1 cellular context compared by ENCODE assay signal in the genomic region with DNA sequence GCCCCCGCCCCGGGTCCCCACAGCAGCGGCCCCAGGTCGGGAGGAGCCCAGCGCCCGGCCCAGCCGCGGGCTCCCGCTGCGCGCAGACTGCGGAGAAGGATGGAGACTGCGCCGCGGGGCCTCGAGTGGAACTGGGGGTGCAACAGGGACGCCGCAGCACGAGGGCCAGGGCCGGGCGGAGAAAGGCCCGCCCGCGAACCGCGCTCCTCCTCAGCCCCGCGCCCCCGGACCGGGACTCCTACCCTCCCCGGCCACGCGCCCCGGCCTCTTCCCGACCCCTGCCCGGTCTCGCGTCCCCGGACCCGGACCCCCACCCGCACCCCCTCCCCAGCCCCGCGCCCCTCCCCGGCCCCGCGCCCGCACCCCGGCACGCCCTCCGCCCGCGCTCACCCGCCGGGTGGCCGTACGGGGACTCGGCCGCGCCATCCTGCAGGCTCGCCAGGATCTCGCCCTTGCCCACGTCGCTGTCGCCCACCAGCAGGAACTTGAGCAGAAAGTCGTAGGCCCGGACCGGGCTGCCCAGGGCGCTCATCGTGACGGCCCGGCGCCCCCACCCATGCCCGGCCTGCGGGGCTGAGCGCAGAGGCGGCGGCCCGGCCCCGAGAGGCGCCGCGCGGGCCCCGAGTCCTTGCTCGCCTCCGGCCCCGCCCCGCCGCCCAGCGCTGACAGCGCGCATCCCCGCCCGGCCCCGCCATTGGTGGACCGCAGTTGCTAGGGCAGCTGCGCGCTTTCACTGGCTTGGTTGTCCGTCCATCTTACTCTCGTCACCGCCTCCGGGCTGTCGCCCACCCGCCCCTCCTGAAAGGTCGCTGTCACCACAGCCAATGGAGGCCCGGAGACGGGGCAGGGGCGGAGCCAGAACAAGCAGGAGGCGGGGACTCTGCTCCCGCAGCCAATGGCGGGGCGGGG.
A peak's percentile ranks its signal among the peaks of the same experiment; 100 is the strongest.
TF ChIP-seq lines count a peak whose summit lies in the region.

A gene with protein sequence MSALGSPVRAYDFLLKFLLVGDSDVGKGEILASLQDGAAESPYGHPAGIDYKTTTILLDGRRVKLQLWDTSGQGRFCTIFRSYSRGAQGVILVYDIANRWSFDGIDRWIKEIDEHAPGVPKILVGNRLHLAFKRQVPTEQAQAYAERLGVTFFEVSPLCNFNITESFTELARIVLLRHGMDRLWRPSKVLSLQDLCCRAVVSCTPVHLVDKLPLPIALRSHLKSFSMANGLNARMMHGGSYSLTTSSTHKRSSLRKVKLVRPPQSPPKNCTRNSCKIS (minus strand): TSS at position 634 of the 909 bp plus-strand sequence. CDS start 102 bp downstream, at position 532.

TF ChIP-seq in K562, 482 proteins besides CTCF, POLR2A, EP300 and RAD21 (continued from another document and continues in another):
- TF ChIP-seq, protein P1, sequence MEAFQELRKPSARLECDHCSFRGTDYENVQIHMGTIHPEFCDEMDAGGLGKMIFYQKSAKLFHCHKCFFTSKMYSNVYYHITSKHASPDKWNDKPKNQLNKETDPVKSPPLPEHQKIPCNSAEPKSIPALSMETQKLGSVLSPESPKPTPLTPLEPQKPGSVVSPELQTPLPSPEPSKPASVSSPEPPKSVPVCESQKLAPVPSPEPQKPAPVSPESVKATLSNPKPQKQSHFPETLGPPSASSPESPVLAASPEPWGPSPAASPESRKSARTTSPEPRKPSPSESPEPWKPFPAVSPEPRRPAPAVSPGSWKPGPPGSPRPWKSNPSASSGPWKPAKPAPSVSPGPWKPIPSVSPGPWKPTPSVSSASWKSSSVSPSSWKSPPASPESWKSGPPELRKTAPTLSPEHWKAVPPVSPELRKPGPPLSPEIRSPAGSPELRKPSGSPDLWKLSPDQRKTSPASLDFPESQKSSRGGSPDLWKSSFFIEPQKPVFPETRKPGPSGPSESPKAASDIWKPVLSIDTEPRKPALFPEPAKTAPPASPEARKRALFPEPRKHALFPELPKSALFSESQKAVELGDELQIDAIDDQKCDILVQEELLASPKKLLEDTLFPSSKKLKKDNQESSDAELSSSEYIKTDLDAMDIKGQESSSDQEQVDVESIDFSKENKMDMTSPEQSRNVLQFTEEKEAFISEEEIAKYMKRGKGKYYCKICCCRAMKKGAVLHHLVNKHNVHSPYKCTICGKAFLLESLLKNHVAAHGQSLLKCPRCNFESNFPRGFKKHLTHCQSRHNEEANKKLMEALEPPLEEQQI (IDR thresholded peaks at IDR 0.05): no peak
- TF ChIP-seq JUND (IDR thresholded peaks at IDR 0.05; ENCODE audit: borderline replicate concordance, low read depth, low read length) (0 out of 2 replicates have a peak, but pooled peaks have one; percentile 6), JUND (tag; IDR thresholded peaks at IDR 0.05; ENCODE audit: borderline replicate concordance, low read depth, low read length) (no peak), ATF1 (CRISPR knock-in tag; IDR thresholded peaks at IDR 0.05) (peak; percentile 52), ATF1 (tag; IDR thresholded peaks at IDR 0.05) (peak; percentile 32; the same call in 1 of the 2 replicates), NRF1 (conservative IDR thresholded peaks at IDR 0.05 in 1 of 2, IDR thresholded peaks at IDR 0.05 in 1 of 2) (peak; percentile 52 to 57; a peak in 2 of 4 replicates), PHF8 (IDR thresholded peaks at IDR 0.05; ENCODE audit: borderline replicate concordance, low read length) (peak; percentile 59; the same call in 1 of the 2 replicates), GATAD2B (IDR thresholded peaks at IDR 0.05; ENCODE audit: borderline replicate concordance) (peak; percentile 40; the same call in 1 of the 2 replicates), MEIS2 (IDR thresholded peaks at IDR 0.05; ENCODE audit: partially characterized antibody) (peak; percentile 85), KAT2B (IDR thresholded peaks at IDR 0.05; ENCODE audit: low read depth, low read length) (no peak), LARP7 (IDR thresholded peaks at IDR 0.05) (no peak), HNRNPLL (IDR thresholded peaks at IDR 0.05; ENCODE audit: low read depth, low read length, poor library complexity, severe bottlenecking) (peak; percentile 95), CTBP1 (IDR thresholded peaks at IDR 0.05; ENCODE audit: borderline replicate concordance) (peak; percentile 30; the same call in 1 of the 2 replicates), NR2C2 (CRISPR knock-in tag; IDR thresholded peaks at IDR 0.05) (no peak), NR2C2 (tag; IDR thresholded peaks at IDR 0.05) (peak; percentile 71; the same call in 1 of the 2 replicates), TEAD1 (CRISPR knock-in tag; IDR thresholded peaks at IDR 0.05) (no peak), ZNF695 (CRISPR knock-in tag; IDR thresholded peaks at IDR 0.05) (no peak), YY1 (IDR thresholded peaks at IDR 0.05; ENCODE audit: borderline replicate concordance in 1 of 3, control insufficient read depth in 1 of 3, extremely low read depth in 1 of 3, insufficient read depth in 3 of 3, insufficient read length in 1 of 3, insufficient replicate concordance in 2 of 3, low read depth in 1 of 3, low read length in 2 of 3) (peak in 1 of 3 experiments; percentile 25), CREB1 (IDR thresholded peaks at IDR 0.05) (peak; percentile 81), CREB1 (CRISPR knock-in tag; IDR thresholded peaks at IDR 0.05) (peak; percentile 86), RB1 (IDR thresholded peaks at IDR 0.05; ENCODE audit: low read depth) (peak; percentile 82), POLR2H (tag; IDR thresholded peaks at IDR 0.05; ENCODE audit: low read depth) (no peak), NFYB (IDR thresholded peaks at IDR 0.05; ENCODE audit: extremely low read depth, insufficient read length) (peak; percentile 86), ASH1L (IDR thresholded peaks at IDR 0.05; ENCODE audit: borderline replicate concordance, low read depth, partially characterized antibody) (peak; percentile 86), U2AF1 (optimal IDR thresholded peaks at IDR 0.05; ENCODE audit: low read depth, low read length) (no peak), ZNF140 (CRISPR knock-in tag; IDR thresholded peaks at IDR 0.05) (no peak), ZNF224 (CRISPR knock-in tag; IDR thresholded peaks at IDR 0.05) (no peak), L3MBTL2 (IDR thresholded peaks at IDR 0.05) (peak; percentile 81; the same call in 1 of the 2 replicates), RFX1 (IDR thresholded peaks at IDR 0.05) (peak; percentile 87), CXXC5 (CRISPR knock-in tag; IDR thresholded peaks at IDR 0.05) (peak; percentile 84), ZFX (CRISPR knock-in tag; IDR thresholded peaks at IDR 0.05) (peak; percentile 48; the same call in 1 of the 2 replicates)
- TF ChIP-seq, protein P2, sequence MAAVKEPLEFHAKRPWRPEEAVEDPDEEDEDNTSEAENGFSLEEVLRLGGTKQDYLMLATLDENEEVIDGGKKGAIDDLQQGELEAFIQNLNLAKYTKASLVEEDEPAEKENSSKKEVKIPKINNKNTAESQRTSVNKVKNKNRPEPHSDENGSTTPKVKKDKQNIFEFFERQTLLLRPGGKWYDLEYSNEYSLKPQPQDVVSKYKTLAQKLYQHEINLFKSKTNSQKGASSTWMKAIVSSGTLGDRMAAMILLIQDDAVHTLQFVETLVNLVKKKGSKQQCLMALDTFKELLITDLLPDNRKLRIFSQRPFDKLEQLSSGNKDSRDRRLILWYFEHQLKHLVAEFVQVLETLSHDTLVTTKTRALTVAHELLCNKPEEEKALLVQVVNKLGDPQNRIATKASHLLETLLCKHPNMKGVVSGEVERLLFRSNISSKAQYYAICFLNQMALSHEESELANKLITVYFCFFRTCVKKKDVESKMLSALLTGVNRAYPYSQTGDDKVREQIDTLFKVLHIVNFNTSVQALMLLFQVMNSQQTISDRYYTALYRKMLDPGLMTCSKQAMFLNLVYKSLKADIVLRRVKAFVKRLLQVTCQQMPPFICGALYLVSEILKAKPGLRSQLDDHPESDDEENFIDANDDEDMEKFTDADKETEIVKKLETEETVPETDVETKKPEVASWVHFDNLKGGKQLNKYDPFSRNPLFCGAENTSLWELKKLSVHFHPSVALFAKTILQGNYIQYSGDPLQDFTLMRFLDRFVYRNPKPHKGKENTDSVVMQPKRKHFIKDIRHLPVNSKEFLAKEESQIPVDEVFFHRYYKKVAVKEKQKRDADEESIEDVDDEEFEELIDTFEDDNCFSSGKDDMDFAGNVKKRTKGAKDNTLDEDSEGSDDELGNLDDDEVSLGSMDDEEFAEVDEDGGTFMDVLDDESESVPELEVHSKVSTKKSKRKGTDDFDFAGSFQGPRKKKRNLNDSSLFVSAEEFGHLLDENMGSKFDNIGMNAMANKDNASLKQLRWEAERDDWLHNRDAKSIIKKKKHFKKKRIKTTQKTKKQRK (IDR thresholded peaks at IDR 0.05; ENCODE audit: borderline replicate concordance, low read depth, low read length): peak; percentile 63; the same call in 1 of the 2 replicates
- TF ChIP-seq, protein P3, sequence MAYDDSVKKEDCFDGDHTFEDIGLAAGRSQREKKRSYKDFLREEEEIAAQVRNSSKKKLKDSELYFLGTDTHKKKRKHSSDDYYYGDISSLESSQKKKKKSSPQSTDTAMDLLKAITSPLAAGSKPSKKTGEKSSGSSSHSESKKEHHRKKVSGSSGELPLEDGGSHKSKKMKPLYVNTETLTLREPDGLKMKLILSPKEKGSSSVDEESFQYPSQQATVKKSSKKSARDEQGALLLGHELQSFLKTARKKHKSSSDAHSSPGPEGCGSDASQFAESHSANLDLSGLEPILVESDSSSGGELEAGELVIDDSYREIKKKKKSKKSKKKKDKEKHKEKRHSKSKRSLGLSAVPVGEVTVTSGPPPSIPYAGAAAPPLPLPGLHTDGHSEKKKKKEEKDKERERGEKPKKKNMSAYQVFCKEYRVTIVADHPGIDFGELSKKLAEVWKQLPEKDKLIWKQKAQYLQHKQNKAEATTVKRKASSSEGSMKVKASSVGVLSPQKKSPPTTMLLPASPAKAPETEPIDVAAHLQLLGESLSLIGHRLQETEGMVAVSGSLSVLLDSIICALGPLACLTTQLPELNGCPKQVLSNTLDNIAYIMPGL (CRISPR knock-in tag; IDR thresholded peaks at IDR 0.05): no peak
- TF ChIP-seq, protein P4, sequence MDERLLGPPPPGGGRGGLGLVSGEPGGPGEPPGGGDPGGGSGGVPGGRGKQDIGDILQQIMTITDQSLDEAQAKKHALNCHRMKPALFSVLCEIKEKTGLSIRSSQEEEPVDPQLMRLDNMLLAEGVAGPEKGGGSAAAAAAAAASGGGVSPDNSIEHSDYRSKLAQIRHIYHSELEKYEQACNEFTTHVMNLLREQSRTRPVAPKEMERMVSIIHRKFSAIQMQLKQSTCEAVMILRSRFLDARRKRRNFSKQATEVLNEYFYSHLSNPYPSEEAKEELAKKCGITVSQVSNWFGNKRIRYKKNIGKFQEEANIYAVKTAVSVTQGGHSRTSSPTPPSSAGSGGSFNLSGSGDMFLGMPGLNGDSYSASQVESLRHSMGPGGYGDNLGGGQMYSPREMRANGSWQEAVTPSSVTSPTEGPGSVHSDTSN (CRISPR knock-in tag; IDR thresholded peaks at IDR 0.05; ENCODE audit: low read depth): peak; percentile 88
- TF ChIP-seq, protein P4 (tag; conservative IDR thresholded peaks at IDR 0.05; ENCODE audit: low read depth): peak; percentile 93
- TF ChIP-seq, protein P5, sequence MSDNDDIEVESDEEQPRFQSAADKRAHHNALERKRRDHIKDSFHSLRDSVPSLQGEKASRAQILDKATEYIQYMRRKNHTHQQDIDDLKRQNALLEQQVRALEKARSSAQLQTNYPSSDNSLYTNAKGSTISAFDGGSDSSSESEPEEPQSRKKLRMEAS (CRISPR knock-in tag; IDR thresholded peaks at IDR 0.05): peak; percentile 52; the same call in 1 of the 2 replicates
- TF ChIP-seq, protein P6, sequence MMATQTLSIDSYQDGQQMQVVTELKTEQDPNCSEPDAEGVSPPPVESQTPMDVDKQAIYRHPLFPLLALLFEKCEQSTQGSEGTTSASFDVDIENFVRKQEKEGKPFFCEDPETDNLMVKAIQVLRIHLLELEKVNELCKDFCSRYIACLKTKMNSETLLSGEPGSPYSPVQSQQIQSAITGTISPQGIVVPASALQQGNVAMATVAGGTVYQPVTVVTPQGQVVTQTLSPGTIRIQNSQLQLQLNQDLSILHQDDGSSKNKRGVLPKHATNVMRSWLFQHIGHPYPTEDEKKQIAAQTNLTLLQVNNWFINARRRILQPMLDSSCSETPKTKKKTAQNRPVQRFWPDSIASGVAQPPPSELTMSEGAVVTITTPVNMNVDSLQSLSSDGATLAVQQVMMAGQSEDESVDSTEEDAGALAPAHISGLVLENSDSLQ (IDR thresholded peaks at IDR 0.05): peak; percentile 99
- TF ChIP-seq, protein P7, sequence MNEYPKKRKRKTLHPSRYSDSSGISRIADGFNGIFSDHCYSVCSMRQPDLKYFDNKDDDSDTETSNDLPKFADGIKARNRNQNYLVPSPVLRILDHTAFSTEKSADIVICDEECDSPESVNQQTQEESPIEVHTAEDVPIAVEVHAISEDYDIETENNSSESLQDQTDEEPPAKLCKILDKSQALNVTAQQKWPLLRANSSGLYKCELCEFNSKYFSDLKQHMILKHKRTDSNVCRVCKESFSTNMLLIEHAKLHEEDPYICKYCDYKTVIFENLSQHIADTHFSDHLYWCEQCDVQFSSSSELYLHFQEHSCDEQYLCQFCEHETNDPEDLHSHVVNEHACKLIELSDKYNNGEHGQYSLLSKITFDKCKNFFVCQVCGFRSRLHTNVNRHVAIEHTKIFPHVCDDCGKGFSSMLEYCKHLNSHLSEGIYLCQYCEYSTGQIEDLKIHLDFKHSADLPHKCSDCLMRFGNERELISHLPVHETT (CRISPR knock-in tag; conservative IDR thresholded peaks at IDR 0.05 in 1 of 2, IDR thresholded peaks at IDR 0.05 in 1 of 2): 0 out of 4 replicates have a peak, but pooled peaks of 1 of the 2 experiments have one; percentile 54
- TF ChIP-seq, protein P8, sequence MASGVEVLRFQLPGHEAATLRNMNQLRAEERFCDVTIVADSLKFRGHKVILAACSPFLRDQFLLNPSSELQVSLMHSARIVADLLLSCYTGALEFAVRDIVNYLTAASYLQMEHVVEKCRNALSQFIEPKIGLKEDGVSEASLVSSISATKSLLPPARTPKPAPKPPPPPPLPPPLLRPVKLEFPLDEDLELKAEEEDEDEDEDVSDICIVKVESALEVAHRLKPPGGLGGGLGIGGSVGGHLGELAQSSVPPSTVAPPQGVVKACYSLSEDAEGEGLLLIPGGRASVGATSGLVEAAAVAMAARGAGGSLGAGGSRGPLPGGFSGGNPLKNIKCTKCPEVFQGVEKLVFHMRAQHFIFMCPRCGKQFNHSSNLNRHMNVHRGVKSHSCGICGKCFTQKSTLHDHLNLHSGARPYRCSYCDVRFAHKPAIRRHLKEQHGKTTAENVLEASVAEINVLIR (CRISPR knock-in tag; IDR thresholded peaks at IDR 0.05): peak; percentile 44; the same call in 1 of the 2 replicates
